In the genomic region with DNA sequence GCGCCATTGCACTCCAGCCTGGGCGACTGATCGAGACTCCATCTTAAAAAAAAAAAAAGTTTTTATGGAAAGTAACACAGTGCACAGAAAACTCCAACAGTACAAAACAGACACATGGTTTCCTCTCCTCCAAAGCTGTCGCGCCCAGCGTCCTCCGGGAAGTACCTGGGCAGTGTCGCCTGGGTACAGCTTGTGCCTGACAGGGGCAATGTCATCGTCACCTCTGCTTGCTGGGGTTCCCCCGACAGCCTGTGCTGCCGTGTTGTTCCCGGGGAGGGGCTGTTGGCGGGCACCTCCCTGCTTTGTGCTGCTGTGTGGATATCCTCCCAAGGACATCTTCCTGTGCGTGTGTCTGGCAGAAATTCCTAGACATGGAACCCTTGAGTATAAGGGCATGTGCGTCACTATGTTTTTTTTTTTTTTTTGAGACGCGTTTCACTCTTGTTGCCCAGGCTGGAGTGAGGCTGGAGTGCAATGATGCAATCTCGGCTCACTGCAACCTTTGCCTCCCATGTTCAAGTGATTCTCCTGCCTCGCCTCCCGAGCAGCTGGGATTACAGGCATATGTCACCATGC, we compare ENCODE assay signal across 12 cellular contexts. TPM values are rescaled to one million over a fixed set of nuclear protein-coding genes. Genes with fewer than 3 reads are reported as not detected.
DNase-seq lines count a peak whose midpoint lies in the region; ATAC-seq and TF ChIP-seq lines count a peak whose summit lies in the region.
"Had no signal": no experiment of that assay in that cellular context is flagged by ENCODE, and none has a peak within 500 bp of the region (broad histone marks: within the 10 kb centered on the region; RNA-seq: fewer than 3 reads in every experiment).

No MANE protein-coding gene starts in this region.

- H3K4me3 ChIP-seq in brain microvascular endothelial cell (ENCODE audit: low read depth, low read length) (no peak overlapping the region), stomach (no peak overlapping the region)
- H3K4me3 ChIP-seq: colonic mucosa had no signal

- peaks cover 0 to 19% (median 8%) of the 10 kb centered on the region in 4 donors for H3K4me1 ChIP-seq in stomach
- H3K4me1 ChIP-seq: colonic mucosa had no signal

- intact Hi-C loops in stomach (cut with DNase I; ENCODE audit: low total_unique reads), result no loop called here

- no peak for ATAC-seq in HG03025 (IDR thresholded peaks at IDR 0.05; ENCODE audit: low FRiP score, unreplicated experiment)

- POLR2A ChIA-PET in HEK293T (lab: Yijun Ruan, JAX), result no interaction called here

- H3K36me3 ChIP-seq in brain microvascular endothelial cell (replicated peaks), result no peaks in the 10 kb centered on the region
- no peaks in the 10 kb centered on the region for H3K36me3 ChIP-seq in stomach
- H3K36me3 ChIP-seq: colonic mucosa had no signal

- peaks cover 4 to 24% (median 20%) of the 10 kb centered on the region in 4 donors for H3K9me3 ChIP-seq in stomach
- H3K9me3 ChIP-seq: colonic mucosa had no signal

- H3K27me3 ChIP-seq in brain microvascular endothelial cell (replicated peaks), result no peaks in the 10 kb centered on the region
- peaks cover 0 to 49% (median 5%) of the 10 kb centered on the region in 3 donors for H3K27me3 ChIP-seq in stomach
- H3K27me3 ChIP-seq: colonic mucosa had no signal

- TF ChIP-seq EP300 in stomach (IDR thresholded peaks at IDR 0.05), result peak; percentile 66

- peak; percentile 71 for DNase-seq in HuH-7.5 (ENCODE audit: low spot score)
- peak; percentile 83 for DNase-seq in brain microvascular endothelial cell
- DNase-seq in hepatic stellate cell (ENCODE audit: low spot score), result peak; percentile 84
- no peak for DNase-seq in stomach
- no peak for DNase-seq in HEK293T (ENCODE audit: extremely low spot score)
- no peak for DNase-seq in ureter (ENCODE audit: low spot score)
- no peak for DNase-seq in NAMALWA (ENCODE audit: low spot score)
- DNase-seq: colonic mucosa; NCI-H510A; stimulated activated naive CD4-positive, alpha-beta T cell treated with Interleukin-2 at 50 U/mL for 16 hours had no signal

- TF ChIP-seq CTCF in brain microvascular endothelial cell (IDR thresholded peaks at IDR 0.05; ENCODE audit: low read depth, low read length, missing control alignments) (no peak), stomach (IDR thresholded peaks at IDR 0.05) (no peak)

- CTCF ChIA-PET in HEK293T (lab: Yijun Ruan, JAX), result no interaction called here

- 71 to 77% (median 74%) methylated on average over 20 of the region's 20 CpGs for WGBS in stomach, 5 donors

- in situ Hi-C loops in brain microvascular endothelial cell (cut with HindIII; ENCODE audit: low pct_ligation_motif_present, low sequenced_read_pairs), result no loop called here

- H3K27ac ChIP-seq in brain microvascular endothelial cell (peak overlapping the region; percentile 90), stomach (peak overlapping the region in 4 of 5 donors; percentile 13 to 66 (median 52))
- H3K27ac ChIP-seq: colonic mucosa had no signal

- no peak for TF ChIP-seq POLR2A in stomach (IDR thresholded peaks at IDR 0.05)

TF ChIP-seq in HEK293T, 16 proteins besides CTCF, POLR2A, EP300 and RAD21:
- no peak for TF ChIP-seq ARNT (IDR thresholded peaks at IDR 0.05)
- TF ChIP-seq ELF4 (IDR thresholded peaks at IDR 0.05), result no peak
- TF ChIP-seq TARDBP (IDR thresholded peaks at IDR 0.05), result no peak
- TF ChIP-seq, protein P1, sequence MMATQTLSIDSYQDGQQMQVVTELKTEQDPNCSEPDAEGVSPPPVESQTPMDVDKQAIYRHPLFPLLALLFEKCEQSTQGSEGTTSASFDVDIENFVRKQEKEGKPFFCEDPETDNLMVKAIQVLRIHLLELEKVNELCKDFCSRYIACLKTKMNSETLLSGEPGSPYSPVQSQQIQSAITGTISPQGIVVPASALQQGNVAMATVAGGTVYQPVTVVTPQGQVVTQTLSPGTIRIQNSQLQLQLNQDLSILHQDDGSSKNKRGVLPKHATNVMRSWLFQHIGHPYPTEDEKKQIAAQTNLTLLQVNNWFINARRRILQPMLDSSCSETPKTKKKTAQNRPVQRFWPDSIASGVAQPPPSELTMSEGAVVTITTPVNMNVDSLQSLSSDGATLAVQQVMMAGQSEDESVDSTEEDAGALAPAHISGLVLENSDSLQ (IDR thresholded peaks at IDR 0.05), result no peak
- no peak for TF ChIP-seq FOXK2 (IDR thresholded peaks at IDR 0.05)
- TF ChIP-seq LEF1 (IDR thresholded peaks at IDR 0.05; ENCODE audit: borderline replicate concordance), result no peak
- no peak for TF ChIP-seq BHLHE40 (IDR thresholded peaks at IDR 0.05; ENCODE audit: borderline replicate concordance)
- no peak for TF ChIP-seq FOXA1 (IDR thresholded peaks at IDR 0.05)

RNA-seq across cellular contexts. Expression of a gene that starts 2.4 kb away (rescaled TPM):
- total RNA-seq in stomach, result 1 to 10 TPM in 3 of 5 donors, under 1 TPM in 1, not detected in 1; 0.58 to 6.8 (median 2.8) TPM
- 1 to 10 TPM; 1.4 to 3.0 (median 1.8) TPM for polyA plus RNA-seq in stomach
- 2.6 TPM for total RNA-seq in ureter
- total RNA-seq: G401 had no signal

RNA-seq across cellular contexts. Expression of a gene that starts 57.2 kb away (rescaled TPM):
- total RNA-seq in stomach (100 to 1,000 TPM in 3 of 5 donors, 10 to 100 TPM in 2; 49.9 to 566 (median 123) TPM), ureter (90.8 TPM)
- 10 to 100 TPM in 2 of 3 donors, 1 to 10 TPM in 1; 9.2 to 18.6 (median 14.9) TPM for polyA plus RNA-seq in stomach

Comparison
In these comparisons a context has a peak if more than half of its experiments do, and no peak if none do; other contexts are left out.
1. DNase-seq: peak in HuH-7.5 (single experiment), brain microvascular endothelial cell (single experiment) and hepatic stellate cell (single experiment); none in stomach (single experiment), HEK293T (single experiment), ureter (single experiment) and NAMALWA (single experiment).